In genomic region chrX:11143931-11144678, GRCh38 we compare ENCODE assay signal across 8 cellular contexts. TPM values are rescaled to one million over a fixed set of nuclear protein-coding genes. Genes with fewer than 3 reads are reported as not detected.
DNase-seq lines count a peak whose midpoint lies in the region; ATAC-seq and TF ChIP-seq lines count a peak whose summit lies in the region.

No MANE protein-coding gene starts in this region.

- H3K27me3 Mint-ChIP-seq in activated naive CD4-positive, alpha-beta T cell treated with anti-CD3 and anti-CD28 coated beads, Interleukin-2, amount 10 ng/mL, durations not matched to agents 7 days and 5 days, result peaks cover 5% of the 10 kb centered on the region

- no peak overlapping the region for H3K27ac ChIP-seq in Karpas-422 (ENCODE audit: low read length)
- H3K27ac ChIP-seq in PC-9, result no peak overlapping the region

- BruUV-seq in PC-9 (replicated peaks; lab: Mats Ljungman, UMichigan), result no TSS peak

- H3K9ac ChIP-seq in Karpas-422 (ENCODE audit: low read length), result no peak overlapping the region

- H3K4me1 ChIP-seq in Karpas-422 (ENCODE audit: low read length) (no peaks in the 10 kb centered on the region), PC-9 (replicated peaks; ENCODE audit: insufficient read depth) (no peaks in the 10 kb centered on the region)

- H3K4me1 Mint-ChIP-seq in activated naive CD4-positive, alpha-beta T cell treated with anti-CD3 and anti-CD28 coated beads, Interleukin-2, amount 10 ng/mL, durations not matched to agents 7 days and 5 days, result peaks cover 2% of the 10 kb centered on the region

- H3K9me3 ChIP-seq in Karpas-422 (ENCODE audit: low read length), result no peaks in the 10 kb centered on the region
- H3K9me3 ChIP-seq in PC-9 (ENCODE audit: insufficient read depth, low read depth), result no peaks in the 10 kb centered on the region

- H3K4me3 ChIP-seq in Karpas-422 (ENCODE audit: low read length), result no peak overlapping the region
- no peak overlapping the region for H3K4me3 ChIP-seq in PC-9

- intact Hi-C loops in PC-9 (cut with micrococcal nuclease; ENCODE audit: unreplicated experiment), result loop anchor here (1.0 to 10.0 kb wide), 3 partner anchors 387 to 1561 kb away; no protein-coding TSS in a partner anchor

- peak; percentile 74 for DNase-seq in EH (ENCODE audit: low read depth)
- peak; percentile 92 for DNase-seq in Karpas-422
- DNase-seq in PC-9, result peak; percentile 30 to 36
- peak; percentile 56 for DNase-seq in activated naive CD4-positive, alpha-beta T cell treated with anti-CD3 and anti-CD28 coated beads, Interleukin-2, amount 10 ng/mL, durations not matched to agents 7 days and 5 days
- DNase-seq in glomerular endothelial cell (ENCODE audit: extremely low read depth, low read depth, low spot score), result peak; percentile 55
- DNase-seq in pons (ENCODE audit: low spot score), result peak; percentile 91

- POLR2A ChIA-PET in PC-9 (lab: Charles Lee; ENCODE audit: unreplicated experiment), result no interaction called here

- no peaks in the 10 kb centered on the region for H4K20me1 ChIP-seq in Karpas-422 (ENCODE audit: insufficient read depth, low read depth, low read length)
- no peaks in the 10 kb centered on the region for H4K20me1 ChIP-seq in PC-9 (ENCODE audit: insufficient read depth)

- H3K27me3 ChIP-seq in Karpas-422 (ENCODE audit: low read length) (no peaks in the 10 kb centered on the region; the same call in 1 of the 2 replicates), PC-9 (ENCODE audit: insufficient read depth, low read depth) (no peaks in the 10 kb centered on the region)

- no peaks in the 10 kb centered on the region for H3F3A ChIP-seq in PC-9 (ENCODE audit: insufficient read depth, low read depth)

- H3K36me3 ChIP-seq in Karpas-422 (ENCODE audit: insufficient read depth, low read length) (no peaks in the 10 kb centered on the region), PC-9 (ENCODE audit: low read depth) (no peaks in the 10 kb centered on the region)

- CTCF ChIA-PET in PC-9 (lab: Charles Lee), result no interaction called here
- CTCF ChIA-PET in activated naive CD4-positive, alpha-beta T cell treated with anti-CD3 and anti-CD28 coated beads, Interleukin-2, amount 10 ng/mL, durations not matched to agents 7 days and 5 days (lab: Charles Lee), result no interaction called here

- H2AFZ ChIP-seq in Karpas-422 (ENCODE audit: low read length) (no peak overlapping the region), PC-9 (no peak overlapping the region)

- H3K9me3 Mint-ChIP-seq in activated naive CD4-positive, alpha-beta T cell treated with anti-CD3 and anti-CD28 coated beads, Interleukin-2, amount 10 ng/mL, durations not matched to agents 7 days and 5 days, result no peaks in the 10 kb centered on the region

- H3K4me2 ChIP-seq in Karpas-422 (ENCODE audit: low read depth, low read length, poor library complexity, severe bottlenecking) (no peak overlapping the region), PC-9 (no peak overlapping the region)

- H3K9me2 ChIP-seq in Karpas-422 (replicated peaks; ENCODE audit: insufficient read depth, low read length) (no peaks in the 10 kb centered on the region), PC-9 (ENCODE audit: insufficient read depth) (no peaks in the 10 kb centered on the region)

- no peaks in the 10 kb centered on the region for H3K79me2 ChIP-seq in Karpas-422 (ENCODE audit: low read length)
- no peaks in the 10 kb centered on the region for H3K79me2 ChIP-seq in PC-9 (ENCODE audit: low read depth)

- TF ChIP-seq CTCF in PC-9 (conservative IDR thresholded peaks at IDR 0.05), result peak; percentile 66

- H3K4me3 Mint-ChIP-seq in activated naive CD4-positive, alpha-beta T cell treated with anti-CD3 and anti-CD28 coated beads, Interleukin-2, amount 10 ng/mL, durations not matched to agents 7 days and 5 days, result no peak overlapping the region

- H3K27ac Mint-ChIP-seq in activated naive CD4-positive, alpha-beta T cell treated with anti-CD3 and anti-CD28 coated beads, Interleukin-2, amount 10 ng/mL, durations not matched to agents 7 days and 5 days, result no peak overlapping the region

- ATAC-seq in GM21717 (IDR thresholded peaks at IDR 0.05; ENCODE audit: unreplicated experiment), result peak; percentile 89
- no peak for ATAC-seq in GM19397 (IDR thresholded peaks at IDR 0.05; ENCODE audit: unreplicated experiment)

- H3K36me3 Mint-ChIP-seq in activated naive CD4-positive, alpha-beta T cell treated with anti-CD3 and anti-CD28 coated beads, Interleukin-2, amount 10 ng/mL, durations not matched to agents 7 days and 5 days, result no peaks in the 10 kb centered on the region

RNA-seq across cellular contexts. Expression of gene HCCS, which starts 33.0 kb away (rescaled TPM):
- total RNA-seq in Karpas-422 (2014; rRNA removed; shearing (Covaris generic); ENCODE audit: low replicate concordance), result 13.7 and 27.4 TPM in 2 replicates
- total RNA-seq in PC-9 (2021) (30.4 and 38.5 TPM in 2 replicates), glomerular endothelial cell (11.5 and 24.4 TPM in 2 replicates)

Comparison
In these comparisons a context has a peak if more than half of its experiments do, and no peak if none do; other contexts are left out.
1. DNase-seq: peak in every context shown above with its lines; median percentile 92 in Karpas-422; 91 in pons; 74 in EH; 56 in activated naive CD4-positive, alpha-beta T cell treated with anti-CD3 and anti-CD28 coated beads, Interleukin-2, amount 10 ng/mL, durations not matched to agents 7 days and 5 days; 55 in glomerular endothelial cell; 33 in PC-9.